Comparison of ENCODE assay signal across 34 cellular contexts in genomic region chr12:107895966-107896365, GRCh38.
"Had no signal": no experiment of that assay in that cellular context is flagged by ENCODE, and none has a peak within 500 bp of the region (broad histone marks: within the 10 kb centered on the region; RNA-seq: fewer than 3 reads in every experiment).

No MANE protein-coding gene starts in this region.

- H3K4me3 ChIP-seq: MG63 had no signal

- H3K9me3 ChIP-seq: MG63 had no signal

- H3K36me3 ChIP-seq: MG63 had no signal

- DNase-seq: Karpas-422, Kasumi-1, MG63, MM.1S, MV-4-11, NCI-H1048, NCI-H1092, NCI-H1092 treated with DMSO at 0.1 percent for 48 hours, NCI-H1105, NCI-H1105 treated with DMSO at 0.1 percent for 48 hours, NCI-H1417, NCI-H1417 treated with DMSO at 0.1 percent for 48 hours, NCI-H1436, NCI-H1436 treated with DMSO at 0.1 percent for 48 hours, NCI-H146, NCI-H1694, NCI-H1694 treated with DMSO at 0.1 percent for 48 hours, NCI-H187, NCI-H187 treated with DMSO at 0.1 percent for 48 hours, NCI-H1930, NCI-H2029, NCI-H2029 treated with DMSO at 0.1 percent for 48 hours, NCI-H2081, NCI-H2081 treated with DMSO at 0.1 percent for 48 hours, NCI-H2107, NCI-H2171, NCI-H2171 treated with DMSO at 0.1 percent for 48 hours, NCI-H2227 treated with DMSO at 0.1 percent for 48 hours, NCI-H226, NCI-H345, NCI-H446, NCI-H446 treated with DMSO at 0.1 percent for 48 hours, NCI-H510A, NCI-H510A treated with DMSO at 0.1 percent for 48 hours had no signal
